In the genomic region with DNA sequence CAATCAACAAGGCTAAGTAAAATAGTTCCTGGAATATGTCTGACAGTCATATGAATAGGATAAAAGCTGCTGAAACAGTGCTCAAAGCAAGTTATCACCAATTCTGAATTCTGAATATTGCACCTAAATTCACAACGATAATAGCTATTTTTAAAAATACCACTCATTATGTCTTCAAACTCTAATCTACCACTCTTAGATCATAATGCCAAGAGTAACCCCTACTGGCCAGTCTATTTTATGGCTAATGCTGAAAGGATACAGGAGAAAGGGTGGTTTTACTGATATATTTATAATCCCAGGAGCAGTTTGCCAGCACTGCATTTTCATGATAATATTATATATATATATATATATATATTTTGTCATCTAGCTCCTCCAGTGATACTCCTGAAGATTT, we compare ENCODE assay signal across 9 cellular contexts.
A peak's percentile ranks its signal among the peaks of the same experiment; 100 is the strongest.
DNase-seq lines count a peak whose midpoint lies in the region; ATAC-seq, FAIRE-seq and TF ChIP-seq lines count a peak whose summit lies in the region.
"Had no signal": no experiment of that assay in that cellular context is flagged by ENCODE, and none has a peak within 500 bp of the region (broad histone marks: within the 10 kb centered on the region; RNA-seq: fewer than 3 reads in every experiment).

No MANE protein-coding gene starts in this region.

- H4K20me1 ChIP-seq in astrocyte (ENCODE audit: insufficient read depth, low read length) (no peaks in the 10 kb centered on the region), neural cell (ENCODE audit: insufficient read depth) (no peaks in the 10 kb centered on the region)

- peaks cover 7% of the 10 kb centered on the region for H3K4me1 ChIP-seq in astrocyte (ENCODE audit: insufficient read depth, low read length)

- H3K9me3 ChIP-seq in astrocyte (ENCODE audit: insufficient read depth, low read depth, low read length) = no peaks in the 10 kb centered on the region
- H3K9me3 ChIP-seq in neural cell (ENCODE audit: low read length) = no peaks in the 10 kb centered on the region

- H2AFZ ChIP-seq in astrocyte (ENCODE audit: low read depth, low read length) = no peak overlapping the region
- H2AFZ ChIP-seq in neural cell (ENCODE audit: low read depth, low read length) = no peak overlapping the region

- no peak overlapping the region for H3K27ac ChIP-seq in astrocyte (ENCODE audit: low read depth, low read length)
- H3K27ac ChIP-seq in neural cell (ENCODE audit: low read length) = no peak overlapping the region

- H3K27ac Mint-ChIP-seq in astrocyte (ENCODE audit: unreplicated experiment) = no peak overlapping the region

- H3K4me3 ChIP-seq in astrocyte (ENCODE audit: insufficient read depth, low read depth, low read length) = no peak overlapping the region
- no peak overlapping the region for H3K4me3 ChIP-seq in neural cell (ENCODE audit: low read length)

- H3K27me3 ChIP-seq in astrocyte (ENCODE audit: insufficient read depth, low read length) (no peaks in the 10 kb centered on the region), neural cell (ENCODE audit: insufficient read depth, low read depth, low read length) (no peaks in the 10 kb centered on the region)

- H3K4me3 Mint-ChIP-seq in astrocyte (ENCODE audit: unreplicated experiment) = no peak overlapping the region
- no peak overlapping the region for H3K4me3 Mint-ChIP-seq in activated T-cell treated with anti-CD3 and anti-CD28 coated beads, Interleukin-2, amount 50 U/mL, for 4 hours

- H3K79me2 ChIP-seq in astrocyte (ENCODE audit: insufficient read depth, low read length) (no peaks in the 10 kb centered on the region), neural cell (replicated peaks; ENCODE audit: insufficient read depth, low read length) (no peaks in the 10 kb centered on the region)

- H3K36me3 Mint-ChIP-seq in astrocyte (ENCODE audit: low read depth, unreplicated experiment) = no peaks in the 10 kb centered on the region
- H3K36me3 Mint-ChIP-seq in activated T-cell treated with anti-CD3 and anti-CD28 coated beads, Interleukin-2, amount 50 U/mL, for 4 hours (ENCODE audit: insufficient read depth) = no peaks in the 10 kb centered on the region

- peak; percentile 30; the same call in 1 of the 2 replicates for TF ChIP-seq CTCF in GM12874 (IDR thresholded peaks at IDR 0.05; ENCODE audit: insufficient read depth, low read depth, low read length)
- TF ChIP-seq CTCF in astrocyte (IDR thresholded peaks at IDR 0.05; ENCODE audit: insufficient read depth, low read depth, low read length) = peak; percentile 30
- peak; percentile 39 for TF ChIP-seq CTCF in neural cell (IDR thresholded peaks at IDR 0.05; ENCODE audit: poor library complexity, severe bottlenecking)

- no peaks in the 10 kb centered on the region for H3K9me3 Mint-ChIP-seq in astrocyte (ENCODE audit: unreplicated experiment)
- H3K9me3 Mint-ChIP-seq in activated T-cell treated with anti-CD3 and anti-CD28 coated beads, Interleukin-2, amount 50 U/mL, for 4 hours = no peaks in the 10 kb centered on the region

- H3K4me2 ChIP-seq in astrocyte (ENCODE audit: low read length) (no peak overlapping the region), neural cell (ENCODE audit: low read length) (no peak overlapping the region)

- TF ChIP-seq RAD21 in neural cell (conservative IDR thresholded peaks at IDR 0.05) = peak; percentile 50

- no peaks in the 10 kb centered on the region for H3K27me3 Mint-ChIP-seq in astrocyte (ENCODE audit: low read depth, unreplicated experiment)
- no peaks in the 10 kb centered on the region for H3K27me3 Mint-ChIP-seq in activated T-cell treated with anti-CD3 and anti-CD28 coated beads, Interleukin-2, amount 50 U/mL, for 4 hours (ENCODE audit: low read depth)

- no peaks in the 10 kb centered on the region for H3K9me2 ChIP-seq in neural cell (ENCODE audit: insufficient read depth, low read length)

- no peak for TF ChIP-seq EP300 in neural cell (conservative IDR thresholded peaks at IDR 0.05; ENCODE audit: poor library complexity, severe bottlenecking)

- H3K9ac ChIP-seq in astrocyte (ENCODE audit: low read length) (no peak overlapping the region), neural cell (ENCODE audit: low read length) (no peak overlapping the region)

- H3F3A ChIP-seq in neural cell (ENCODE audit: insufficient read depth, low read length, poor library complexity, severe bottlenecking) = no peaks in the 10 kb centered on the region

- H3K4me1 Mint-ChIP-seq in astrocyte (ENCODE audit: low read depth, unreplicated experiment) = peaks cover 23% of the 10 kb centered on the region
- H3K4me1 Mint-ChIP-seq in activated T-cell treated with anti-CD3 and anti-CD28 coated beads, Interleukin-2, amount 50 U/mL, for 4 hours (ENCODE audit: low read depth) = peaks cover 4% of the 10 kb centered on the region

- H3K36me3 ChIP-seq in astrocyte (ENCODE audit: insufficient read depth, low read length) (no peaks in the 10 kb centered on the region), neural cell (ENCODE audit: insufficient read depth, low read length) (no peaks in the 10 kb centered on the region)

- DNase-seq in astrocyte (ENCODE audit: low read depth) (no peak), NCI-H187 (lab: John Stamatoyannopoulos, UW) (no peak)
- DNase-seq in activated T-cell treated with anti-CD3 and anti-CD28 coated beads, Interleukin-2, amount 50 U/mL, for 4 hours = no peak

- ATAC-seq in HG03342 (IDR thresholded peaks at IDR 0.05; ENCODE audit: unreplicated experiment) (peak; percentile 65), HG02970 (IDR thresholded peaks at IDR 0.05; ENCODE audit: low FRiP score, unreplicated experiment) (no peak), GM21528 (IDR thresholded peaks at IDR 0.05; ENCODE audit: low FRiP score, unreplicated experiment) (no peak)
- no peak for ATAC-seq in activated T-cell treated with anti-CD3 and anti-CD28 coated beads, Interleukin-2, amount 50 U/mL, for 4 hours
- ATAC-seq: Panc1 had no signal

- FAIRE-seq in astrocyte (lab: Jason Lieb, UNC) = peak; percentile 17

TF ChIP-seq in neural cell, 6 proteins besides CTCF, POLR2A, EP300 and RAD21:
- TF ChIP-seq SMC3 (conservative IDR thresholded peaks at IDR 0.05; ENCODE audit: poor library complexity) (peak; percentile 29), TAF1 (IDR thresholded peaks at IDR 0.05; ENCODE audit: low read depth) (no peak)
